In the genomic region with DNA sequence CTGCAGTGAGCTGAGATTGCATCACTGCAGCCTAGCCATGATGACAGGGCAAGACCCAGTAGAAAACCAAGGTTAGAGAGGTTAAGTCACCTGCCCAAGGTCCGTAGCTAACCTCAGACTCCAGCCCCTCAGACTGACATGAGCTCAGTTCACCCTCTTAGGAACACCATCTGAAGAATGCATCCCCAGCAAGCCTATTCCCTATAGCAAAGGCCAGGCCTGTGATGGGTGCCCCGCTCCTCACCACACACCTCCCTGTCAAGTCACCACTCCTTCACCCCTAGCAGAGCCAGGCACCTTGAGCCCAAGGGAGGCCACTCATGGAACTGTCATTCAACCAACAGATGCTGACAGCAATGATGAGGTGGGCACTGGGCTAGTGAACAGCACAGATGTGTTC, we compare ENCODE assay signal across 8 cellular contexts. TPM values are rescaled to one million over a fixed set of nuclear protein-coding genes. Genes with fewer than 3 reads are reported as not detected.
DNase-seq lines count a peak whose midpoint lies in the region; ATAC-seq, FAIRE-seq and TF ChIP-seq lines count a peak whose summit lies in the region.
"Not testable (repeated sequence)": the region's sequence is repeated elsewhere in the genome, so short reads cannot be mapped to it uniquely, and the experiment has no call there.
"Had no signal": no experiment of that assay in that cellular context is flagged by ENCODE, and none has a peak within 500 bp of the region (broad histone marks: within the 10 kb centered on the region; RNA-seq: fewer than 3 reads in every experiment).

No MANE protein-coding gene starts in this region.

- not testable (repeated sequence) for H3K9ac ChIP-seq in K562 (ENCODE audit: insufficient read depth in 1 of 2, low read depth in 2 of 2, low read length in 2 of 2); HepG2 (ENCODE audit: insufficient read depth, low read depth, low read length)

- CTCF ChIA-PET in activated CD8-positive, alpha-beta T cell treated with anti-CD3 and anti-CD28 coated beads for 36 hours (lab: Charles Lee); K562 (lab: Yijun Ruan, JAX; ENCODE audit: low intra/inter-chr PET ratio); HepG2 (lab: Yijun Ruan, JAX; ENCODE audit: low intra/inter-chr PET ratio, low total read pairs): not testable (repeated sequence)

- FAIRE-seq in K562 (lab: Jason Lieb, UNC); HepG2 (lab: Jason Lieb, UNC): not testable (repeated sequence)

- not testable (repeated sequence) for TF ChIP-seq CTCF in activated CD8-positive, alpha-beta T cell treated with anti-CD3 and anti-CD28 coated beads for 36 hours (IDR thresholded peaks at IDR 0.05); K562 (IDR thresholded peaks at IDR 0.05 in 2 of 3, conservative IDR thresholded peaks at IDR 0.05 in 1 of 3; ENCODE audit: insufficient read depth in 2 of 3, low read depth in 1 of 3, low read length in 3 of 3); HepG2 (CRISPR knock-in tag; IDR thresholded peaks at IDR 0.05)

- H3K36me3 Mint-ChIP-seq in activated CD8-positive, alpha-beta T cell treated with anti-CD3 and anti-CD28 coated beads for 36 hours (ENCODE audit: low read depth); stimulated activated memory B cell treated with anti-CD40 and anti-IgM and Interleukin-4, amounts not matched to agents 10 μg/mL and 1 μg/mL and 100 μg/mL, for 72 hours: not testable (repeated sequence)

- H3K27ac ChIP-seq in K562 (ENCODE audit: extremely low read depth, low read depth, low read length); HepG2 (ENCODE audit: extremely low read length, insufficient read depth, low read length): not testable (repeated sequence)

- not testable (repeated sequence) for H3K79me2 ChIP-seq in K562 (ENCODE audit: control insufficient read depth, insufficient read depth, low read length); HepG2 (ENCODE audit: insufficient read depth, low read length)

- TF ChIP-seq RAD21 in K562 (CRISPR knock-in tag; conservative IDR thresholded peaks at IDR 0.05 in 1 of 2, IDR thresholded peaks at IDR 0.05 in 1 of 2); HepG2 (CRISPR knock-in tag; IDR thresholded peaks at IDR 0.05): not testable (repeated sequence)

- not testable (repeated sequence) for H3K36me3 ChIP-seq in K562 (ENCODE audit: control insufficient read depth, insufficient read depth, low read length); HepG2 (replicated peaks in 1 of 2; ENCODE audit: control insufficient read depth in 1 of 2, insufficient read depth in 2 of 2, low read length in 2 of 2)

- not testable (repeated sequence) for H3K4me1 Mint-ChIP-seq in activated CD8-positive, alpha-beta T cell treated with anti-CD3 and anti-CD28 coated beads for 36 hours (ENCODE audit: low read depth); stimulated activated memory B cell treated with anti-CD40 and anti-IgM and Interleukin-4, amounts not matched to agents 10 μg/mL and 1 μg/mL and 100 μg/mL, for 72 hours

- not testable (repeated sequence) for TF ChIP-seq POLR2A in K562 (conservative IDR thresholded peaks at IDR 0.05); HepG2 (IDR thresholded peaks at IDR 0.05; ENCODE audit: insufficient read depth in 1 of 2, low read depth in 2 of 2, low read length in 2 of 2)

- not testable (repeated sequence) for H3K4me3 Mint-ChIP-seq in activated CD8-positive, alpha-beta T cell treated with anti-CD3 and anti-CD28 coated beads for 36 hours; stimulated activated memory B cell treated with anti-CD40 and anti-IgM and Interleukin-4, amounts not matched to agents 10 μg/mL and 1 μg/mL and 100 μg/mL, for 72 hours

- not testable (repeated sequence) for H3K4me2 ChIP-seq in K562 (ENCODE audit: insufficient read depth, low read length); HepG2 (ENCODE audit: low read depth, low read length)

- H3K27ac Mint-ChIP-seq in activated CD8-positive, alpha-beta T cell treated with anti-CD3 and anti-CD28 coated beads for 36 hours; stimulated activated memory B cell treated with anti-CD40 and anti-IgM and Interleukin-4, amounts not matched to agents 10 μg/mL and 1 μg/mL and 100 μg/mL, for 72 hours: not testable (repeated sequence)

- not testable (repeated sequence) for H4K20me1 ChIP-seq in K562 (replicated peaks; ENCODE audit: control insufficient read depth, insufficient read depth, low read length); HepG2 (ENCODE audit: insufficient read depth, low read length)

- POLR2A ChIA-PET in activated CD8-positive, alpha-beta T cell treated with anti-CD3 and anti-CD28 coated beads for 36 hours (lab: Charles Lee); K562 (lab: Yijun Ruan, JAX); HepG2 (lab: Yijun Ruan, JAX): not testable (repeated sequence)

- H3K4me3 ChIP-seq in K562; HepG2 (replicated peaks in 1 of 3; ENCODE audit: insufficient read depth in 1 of 3, low read depth in 2 of 3, low read length in 3 of 3): not testable (repeated sequence)

- ATAC-seq in activated CD8-positive, alpha-beta T cell treated with anti-CD3 and anti-CD28 coated beads for 36 hours: peak; percentile 13
- peak; percentile 53; the same call in 2 of the 3 replicates for ATAC-seq in K562
- ATAC-seq in HepG2: peak; percentile 69
- ATAC-seq in stimulated activated memory B cell treated with anti-CD40 and anti-IgM and Interleukin-4, amounts not matched to agents 10 μg/mL and 1 μg/mL and 100 μg/mL, for 72 hours: peak; percentile 31

- H3K4me1 ChIP-seq in K562 (replicated peaks in 1 of 2; ENCODE audit: control insufficient read depth in 2 of 2, insufficient read depth in 2 of 2, low read length in 2 of 2); HepG2 (ENCODE audit: insufficient read depth, low read length): not testable (repeated sequence)

- not testable (repeated sequence) for BruUV-seq in K562 (replicated peaks; lab: Mats Ljungman, UMichigan); HepG2 (replicated peaks; lab: Mats Ljungman, UMichigan)

- DNase-seq in activated CD8-positive, alpha-beta T cell treated with anti-CD3 and anti-CD28 coated beads for 36 hours; K562 (ENCODE audit: extremely low read depth in 1 of 4, low spot score in 3 of 4); HepG2 (ENCODE audit: low spot score): not testable (repeated sequence)

- H3K9me1 ChIP-seq in K562 (ENCODE audit: control insufficient read depth, insufficient read depth, low read length): not testable (repeated sequence)

- not testable (repeated sequence) for H3K27me3 ChIP-seq in K562 (ENCODE audit: control insufficient read depth in 2 of 2, insufficient read depth in 2 of 2, low read length in 2 of 2); HepG2 (ENCODE audit: control insufficient read depth in 1 of 2, insufficient read depth in 2 of 2, low read length in 2 of 2)

- not testable (repeated sequence) for H3K9me3 Mint-ChIP-seq in activated CD8-positive, alpha-beta T cell treated with anti-CD3 and anti-CD28 coated beads for 36 hours; stimulated activated memory B cell treated with anti-CD40 and anti-IgM and Interleukin-4, amounts not matched to agents 10 μg/mL and 1 μg/mL and 100 μg/mL, for 72 hours

- not testable (repeated sequence) for TF ChIP-seq EP300 in K562 (IDR thresholded peaks at IDR 0.05; ENCODE audit: low read length); HepG2 (IDR thresholded peaks at IDR 0.05; ENCODE audit: low read depth in 2 of 2, low read length in 2 of 2); HepG2 (CRISPR knock-in tag; IDR thresholded peaks at IDR 0.05; ENCODE audit: borderline replicate concordance)

- in situ Hi-C loops in K562 (cut with MboI): loop anchor here (25.0 kb wide), 1 partner anchor 410 kb away; no protein-coding TSS in a partner anchor
- in situ Hi-C loops in HepG2 (cut with HindIII; ENCODE audit: extremely low pct_ligation_motif_present, low pct_unique_long_range_greater_than_20kb): not testable (repeated sequence)

- H2AFZ ChIP-seq in K562 (ENCODE audit: low read depth, low read length); HepG2 (ENCODE audit: low read length): not testable (repeated sequence)

- H3K27me3 Mint-ChIP-seq in activated CD8-positive, alpha-beta T cell treated with anti-CD3 and anti-CD28 coated beads for 36 hours; stimulated activated memory B cell treated with anti-CD40 and anti-IgM and Interleukin-4, amounts not matched to agents 10 μg/mL and 1 μg/mL and 100 μg/mL, for 72 hours: not testable (repeated sequence)

- intact Hi-C loops in activated CD8-positive, alpha-beta T cell treated with anti-CD3 and anti-CD28 coated beads for 36 hours (cut with micrococcal nuclease); K562 (cut with micrococcal nuclease); HepG2 (cut with micrococcal nuclease; ENCODE audit: unreplicated experiment): not testable (repeated sequence)

- WGBS in K562 (ENCODE audit: insufficient coverage, low coverage, missing lambda C conversion rate): no CpG with 5 or more reads among the region's 2 CpGs
- no CpG with 5 or more reads among the region's 2 CpGs for WGBS in HepG2 (ENCODE audit: low lambda C conversion rate)

- not testable (repeated sequence) for H3K9me3 ChIP-seq in K562 (replicated peaks; ENCODE audit: control insufficient read depth, insufficient read depth, low read depth, low read length); HepG2 (ENCODE audit: low read length)

RNA-seq across cellular contexts. Expression of gene RIMBP3C, which starts 24.2 kb away (rescaled TPM):
- under 1 TPM in 1 of 2 experiments, not detected in 1; 0.20 TPM for total RNA-seq in activated CD8-positive, alpha-beta T cell treated with anti-CD3 and anti-CD28 coated beads for 36 hours
- 0.79 and 1.6 TPM in 2 replicates for total RNA-seq in K562 (2011; cell fraction: chromatin; rRNA removed; ENCODE audit: low replicate concordance)
- 2.1 and 2.3 TPM in 2 replicates for total RNA-seq in K562 (2011; cell fraction: nucleolus; rRNA removed)
- 1.0 TPM in 1 of 2 replicates, not detected in the other for total RNA-seq in K562 (2011; cell fraction: nucleoplasm; rRNA removed)
- total RNA-seq in K562 (2014; rRNA removed) (0.65 and 0.77 TPM in 2 replicates), K562 (2014; rRNA removed; fragmentation: Illumina TruSeq; extraction: Trizol) (0.06 and 0.15 TPM in 2 replicates), K562 (2015; rRNA removed; fragmentation: Illumina TruSeq; extraction: Trizol) (0.25 and 0.34 TPM in 2 replicates), K562 (2021) (0.89 and 0.98 TPM in 2 replicates), HepG2 (2016; rRNA removed; fragmentation: Illumina TruSeq; extraction: Trizol) (0.11 and 0.15 TPM in 2 replicates)
- polyA plus RNA-seq in K562 (2011; rRNA removed) (0.13 and 0.19 TPM in 2 replicates), K562 (2014; fragmentation: Illumina TruSeq; extraction: Trizol) (0.09 and 0.26 TPM in 2 replicates), K562 (2014; fragmentation: Nextera tagmentation; extraction: Ambion mirVana) (not detected), K562 (2014; rRNA removed) (0.17 TPM in 1 of 2 replicates, not detected in the other), HepG2 (2011; rRNA removed) (not detected in 2 replicates)
- polyA plus RNA-seq in K562 (2011; cell fraction: cytosol; rRNA removed): 0.06 TPM in 1 of 2 replicates, not detected in the other
- 0.16 and 0.41 TPM in 2 replicates for polyA plus RNA-seq in K562 (2011; cell fraction: nucleus; rRNA removed)
- 0.75 and 0.85 TPM in 2 replicates for polyA plus RNA-seq in K562 (2012)
- polyA minus RNA-seq in K562 (2011; rRNA and poly(A)+ RNA removed): 0.60 and 0.90 TPM in 2 replicates
- 1.2 and 2.5 TPM in 2 replicates for polyA minus RNA-seq in K562 (2011; cell fraction: cytosol; rRNA and poly(A)+ RNA removed)
- polyA minus RNA-seq in K562 (2011; cell fraction: nucleus; rRNA and poly(A)+ RNA removed): 2.3 and 4.4 TPM in 2 replicates
- total RNA-seq in HepG2 (2016; cell fraction: cytosol; rRNA removed; fragmentation: Illumina TruSeq; extraction: Trizol; ENCODE audit: low read depth): not detected in 2 replicates
- 0.13 and 0.16 TPM in 2 replicates for total RNA-seq in HepG2 (2016; cell fraction: insoluble cytoplasmic fraction; rRNA removed; fragmentation: Illumina TruSeq; extraction: Trizol)
- total RNA-seq in HepG2 (2016; cell fraction: membrane; rRNA removed; fragmentation: Illumina TruSeq; extraction: Trizol): 0.03 TPM in 1 of 2 replicates, not detected in the other
- 0.22 TPM in 1 of 2 replicates, not detected in the other for total RNA-seq in HepG2 (2016; cell fraction: nucleus; rRNA removed; fragmentation: Illumina TruSeq; extraction: Trizol)
- 0.01 TPM in 2 replicates for polyA plus RNA-seq in HepG2 (2011; cell fraction: cytosol; rRNA removed)
- 0.03 TPM in 1 of 2 replicates, not detected in the other for polyA plus RNA-seq in HepG2 (2011; cell fraction: nucleus; rRNA removed)
- polyA plus RNA-seq in HepG2 (2012): 0.03 TPM in 2 replicates
- polyA plus RNA-seq in HepG2 (2016; cell fraction: cytosol; fragmentation: Illumina TruSeq; extraction: Trizol; ENCODE audit: low read depth): not detected in 2 replicates
- 0.04 and 0.11 TPM in 2 replicates for polyA plus RNA-seq in HepG2 (2016; cell fraction: insoluble cytoplasmic fraction; fragmentation: Illumina TruSeq; extraction: Trizol; ENCODE audit: low read depth)
- polyA plus RNA-seq in HepG2 (2016; cell fraction: membrane; fragmentation: Illumina TruSeq; extraction: Trizol; ENCODE audit: low read depth): 0.05 TPM in 1 of 2 replicates, not detected in the other
- polyA plus RNA-seq in HepG2 (2016; cell fraction: nucleus; fragmentation: Illumina TruSeq; extraction: Trizol; ENCODE audit: insufficient read depth, low read depth): not detected in 2 replicates
- 0.02 and 0.49 TPM in 2 replicates for polyA minus RNA-seq in HepG2 (2011; rRNA and poly(A)+ RNA removed; ENCODE audit: low replicate concordance)
- not detected in 2 replicates for polyA minus RNA-seq in HepG2 (2011; cell fraction: cytosol; rRNA and poly(A)+ RNA removed)
- polyA minus RNA-seq in HepG2 (2011; cell fraction: nucleus; rRNA and poly(A)+ RNA removed): not detected in 2 replicates
- total RNA-seq: Calu3; CD8-positive, alpha-beta T cell; Daoy had no signal
- polyA plus RNA-seq: AG04450 had no signal

RNA-seq across cellular contexts. Expression of gene UBE2L3, which starts 40.4 kb away (rescaled TPM):
- 10 to 100 TPM; 50.3 to 54.9 TPM for total RNA-seq in activated CD8-positive, alpha-beta T cell treated with anti-CD3 and anti-CD28 coated beads for 36 hours
- 76.2 and 94.2 TPM in 2 replicates for total RNA-seq in K562 (2011; cell fraction: chromatin; rRNA removed; ENCODE audit: low replicate concordance)
- 66.2 and 75.7 TPM in 2 replicates for total RNA-seq in K562 (2011; cell fraction: nucleolus; rRNA removed)
- total RNA-seq in K562 (2011; cell fraction: nucleoplasm; rRNA removed): 78.4 and 92.8 TPM in 2 replicates
- total RNA-seq in K562 (2014; rRNA removed) (215 and 275 TPM in 2 replicates), K562 (2014; rRNA removed; fragmentation: Illumina TruSeq; extraction: Trizol) (285 and 298 TPM in 2 replicates), K562 (2015; rRNA removed; fragmentation: Illumina TruSeq; extraction: Trizol) (335 and 354 TPM in 2 replicates), K562 (2021) (240 TPM in 2 replicates), HepG2 (2016; rRNA removed; fragmentation: Illumina TruSeq; extraction: Trizol) (58.1 and 74.0 TPM in 2 replicates)
- polyA plus RNA-seq in K562 (2011; rRNA removed) (206 and 218 TPM in 2 replicates), K562 (2014; fragmentation: Illumina TruSeq; extraction: Trizol) (493 and 580 TPM in 2 replicates), K562 (2014; fragmentation: Nextera tagmentation; extraction: Ambion mirVana) (100 to 1,000 TPM; 575 to 625 TPM), K562 (2014; rRNA removed) (266 and 269 TPM in 2 replicates), HepG2 (2011; rRNA removed) (28.4 and 30.2 TPM in 2 replicates)
- 145 and 195 TPM in 2 replicates for polyA plus RNA-seq in K562 (2011; cell fraction: cytosol; rRNA removed)
- 56.6 and 72.9 TPM in 2 replicates for polyA plus RNA-seq in K562 (2011; cell fraction: nucleus; rRNA removed)
- 253 and 378 TPM in 2 replicates for polyA plus RNA-seq in K562 (2012)
- 172 and 189 TPM in 2 replicates for polyA minus RNA-seq in K562 (2011; rRNA and poly(A)+ RNA removed)
- polyA minus RNA-seq in K562 (2011; cell fraction: cytosol; rRNA and poly(A)+ RNA removed): 89.8 and 112 TPM in 2 replicates
- polyA minus RNA-seq in K562 (2011; cell fraction: nucleus; rRNA and poly(A)+ RNA removed): 25.2 and 45.9 TPM in 2 replicates
- 18.9 and 21.0 TPM in 2 replicates for total RNA-seq in HepG2 (2016; cell fraction: cytosol; rRNA removed; fragmentation: Illumina TruSeq; extraction: Trizol; ENCODE audit: low read depth)
- total RNA-seq in HepG2 (2016; cell fraction: insoluble cytoplasmic fraction; rRNA removed; fragmentation: Illumina TruSeq; extraction: Trizol): 54.7 and 71.2 TPM in 2 replicates
- 28.3 and 30.3 TPM in 2 replicates for total RNA-seq in HepG2 (2016; cell fraction: membrane; rRNA removed; fragmentation: Illumina TruSeq; extraction: Trizol)
- total RNA-seq in HepG2 (2016; cell fraction: nucleus; rRNA removed; fragmentation: Illumina TruSeq; extraction: Trizol): 19.5 and 20.6 TPM in 2 replicates
- polyA plus RNA-seq in HepG2 (2011; cell fraction: cytosol; rRNA removed): 23.5 and 29.7 TPM in 2 replicates
- 6.3 and 8.9 TPM in 2 replicates for polyA plus RNA-seq in HepG2 (2011; cell fraction: nucleus; rRNA removed)
- polyA plus RNA-seq in HepG2 (2012): 34.6 and 41.4 TPM in 2 replicates
- polyA plus RNA-seq in HepG2 (2016; cell fraction: cytosol; fragmentation: Illumina TruSeq; extraction: Trizol; ENCODE audit: low read depth): 22.0 and 22.8 TPM in 2 replicates
- 108 and 112 TPM in 2 replicates for polyA plus RNA-seq in HepG2 (2016; cell fraction: insoluble cytoplasmic fraction; fragmentation: Illumina TruSeq; extraction: Trizol; ENCODE audit: low read depth)
- 30.8 and 30.9 TPM in 2 replicates for polyA plus RNA-seq in HepG2 (2016; cell fraction: membrane; fragmentation: Illumina TruSeq; extraction: Trizol; ENCODE audit: low read depth)
- polyA plus RNA-seq in HepG2 (2016; cell fraction: nucleus; fragmentation: Illumina TruSeq; extraction: Trizol; ENCODE audit: insufficient read depth, low read depth): 38.8 and 39.3 TPM in 2 replicates
- 22.7 and 33.2 TPM in 2 replicates for polyA minus RNA-seq in HepG2 (2011; rRNA and poly(A)+ RNA removed; ENCODE audit: low replicate concordance)
- polyA minus RNA-seq in HepG2 (2011; cell fraction: cytosol; rRNA and poly(A)+ RNA removed): 16.1 and 16.5 TPM in 2 replicates
- 8.5 and 11.7 TPM in 2 replicates for polyA minus RNA-seq in HepG2 (2011; cell fraction: nucleus; rRNA and poly(A)+ RNA removed)

RNA-seq across cellular contexts. Expression of gene TMEM191C, which starts 59.9 kb away (rescaled TPM):
- total RNA-seq in activated CD8-positive, alpha-beta T cell treated with anti-CD3 and anti-CD28 coated beads for 36 hours: 1 to 10 TPM; 1.7 to 2.7 TPM
- 5.4 and 9.0 TPM in 2 replicates for total RNA-seq in K562 (2011; cell fraction: chromatin; rRNA removed; ENCODE audit: low replicate concordance)
- total RNA-seq in K562 (2011; cell fraction: nucleolus; rRNA removed): 9.5 and 10.3 TPM in 2 replicates
- 7.1 and 8.9 TPM in 2 replicates for total RNA-seq in K562 (2011; cell fraction: nucleoplasm; rRNA removed)
- 3.4 and 4.6 TPM in 2 replicates for total RNA-seq in K562 (2014; rRNA removed)
- total RNA-seq in K562 (2014; rRNA removed; fragmentation: Illumina TruSeq; extraction: Trizol): 0.41 and 0.84 TPM in 2 replicates
- 1.1 and 1.6 TPM in 2 replicates for total RNA-seq in K562 (2015; rRNA removed; fragmentation: Illumina TruSeq; extraction: Trizol)
- total RNA-seq in K562 (2021): 5.8 and 7.1 TPM in 2 replicates
- polyA plus RNA-seq in K562 (2011; rRNA removed): 2.1 and 3.1 TPM in 2 replicates
- 5.0 and 11.5 TPM in 2 replicates for polyA plus RNA-seq in K562 (2011; cell fraction: cytosol; rRNA removed)
- polyA plus RNA-seq in K562 (2011; cell fraction: nucleus; rRNA removed): 13.1 and 16.7 TPM in 2 replicates
- polyA plus RNA-seq in K562 (2012): 5.2 and 9.2 TPM in 2 replicates
- 0.82 and 1.1 TPM in 2 replicates for polyA plus RNA-seq in K562 (2014; fragmentation: Illumina TruSeq; extraction: Trizol)
- polyA plus RNA-seq in K562 (2014; fragmentation: Nextera tagmentation; extraction: Ambion mirVana): under 1 TPM; 0.15 to 0.28 TPM
- polyA plus RNA-seq in K562 (2014; rRNA removed): 4.0 and 6.5 TPM in 2 replicates
- 0.46 and 0.93 TPM in 2 replicates for polyA minus RNA-seq in K562 (2011; rRNA and poly(A)+ RNA removed)
- 2.4 and 4.9 TPM in 2 replicates for polyA minus RNA-seq in K562 (2011; cell fraction: cytosol; rRNA and poly(A)+ RNA removed)
- polyA minus RNA-seq in K562 (2011; cell fraction: nucleus; rRNA and poly(A)+ RNA removed): 2.4 and 3.0 TPM in 2 replicates
- 1.2 and 2.9 TPM in 2 replicates for total RNA-seq in HepG2 (2016; rRNA removed; fragmentation: Illumina TruSeq; extraction: Trizol)
- total RNA-seq in HepG2 (2016; cell fraction: cytosol; rRNA removed; fragmentation: Illumina TruSeq; extraction: Trizol; ENCODE audit: low read depth): 1.9 and 4.2 TPM in 2 replicates
- 0.85 and 0.91 TPM in 2 replicates for total RNA-seq in HepG2 (2016; cell fraction: insoluble cytoplasmic fraction; rRNA removed; fragmentation: Illumina TruSeq; extraction: Trizol)
- 1.3 and 1.9 TPM in 2 replicates for total RNA-seq in HepG2 (2016; cell fraction: membrane; rRNA removed; fragmentation: Illumina TruSeq; extraction: Trizol)
- total RNA-seq in HepG2 (2016; cell fraction: nucleus; rRNA removed; fragmentation: Illumina TruSeq; extraction: Trizol): 1.6 TPM in 2 replicates
- polyA plus RNA-seq in HepG2 (2011; rRNA removed): 2.9 and 3.3 TPM in 2 replicates
- polyA plus RNA-seq in HepG2 (2011; cell fraction: cytosol; rRNA removed): 3.1 and 4.1 TPM in 2 replicates
- 19.1 and 20.7 TPM in 2 replicates for polyA plus RNA-seq in HepG2 (2011; cell fraction: nucleus; rRNA removed)
- polyA plus RNA-seq in HepG2 (2012): 1.2 and 1.3 TPM in 2 replicates
- 0.45 and 0.86 TPM in 2 replicates for polyA plus RNA-seq in HepG2 (2016; cell fraction: cytosol; fragmentation: Illumina TruSeq; extraction: Trizol; ENCODE audit: low read depth)
- 0.90 and 1.4 TPM in 2 replicates for polyA plus RNA-seq in HepG2 (2016; cell fraction: insoluble cytoplasmic fraction; fragmentation: Illumina TruSeq; extraction: Trizol; ENCODE audit: low read depth)
- 0.54 and 0.72 TPM in 2 replicates for polyA plus RNA-seq in HepG2 (2016; cell fraction: membrane; fragmentation: Illumina TruSeq; extraction: Trizol; ENCODE audit: low read depth)
- 3.6 and 4.2 TPM in 2 replicates for polyA plus RNA-seq in HepG2 (2016; cell fraction: nucleus; fragmentation: Illumina TruSeq; extraction: Trizol; ENCODE audit: insufficient read depth, low read depth)
- polyA minus RNA-seq in HepG2 (2011; rRNA and poly(A)+ RNA removed; ENCODE audit: low replicate concordance): 1.1 and 3.0 TPM in 2 replicates
- 1.3 and 2.4 TPM in 2 replicates for polyA minus RNA-seq in HepG2 (2011; cell fraction: cytosol; rRNA and poly(A)+ RNA removed)
- 2.2 and 4.0 TPM in 2 replicates for polyA minus RNA-seq in HepG2 (2011; cell fraction: nucleus; rRNA and poly(A)+ RNA removed)

Comparison
In these comparisons a context has a peak if more than half of its experiments do, and no peak if none do; other contexts are left out.
1. ATAC-seq: peak in every context shown above with its lines; median percentile 69 in HepG2; 53 in K562; 31 in stimulated activated memory B cell treated with anti-CD40 and anti-IgM and Interleukin-4, amounts not matched to agents 10 μg/mL and 1 μg/mL and 100 μg/mL, for 72 hours; 13 in activated CD8-positive, alpha-beta T cell treated with anti-CD3 and anti-CD28 coated beads for 36 hours.